In the genomic region with DNA sequence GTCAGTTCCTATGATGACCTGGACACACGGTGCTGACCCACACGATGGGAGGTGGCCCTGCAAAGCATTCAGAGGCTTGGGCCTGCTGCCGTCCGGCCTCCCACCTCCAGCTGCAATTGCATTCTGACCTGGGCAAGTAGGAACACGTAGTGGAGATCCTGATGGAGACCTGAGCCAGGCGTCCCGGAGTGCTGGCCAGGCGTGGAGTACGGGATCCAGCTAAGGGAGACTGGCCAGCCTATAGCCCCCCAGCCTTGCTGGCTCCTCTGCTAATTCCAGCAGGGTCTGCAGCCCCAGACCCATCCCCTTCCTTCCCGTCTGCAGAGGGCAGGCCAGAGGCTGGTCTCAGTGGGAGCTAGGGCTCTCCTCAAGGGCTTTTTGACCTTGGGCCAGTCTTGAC, we compare ENCODE assay signal across 1 cellular context.
TF ChIP-seq lines count a peak whose summit lies in the region.

No MANE protein-coding gene starts in this region.

TF ChIP-seq in GM23338, 12 proteins besides CTCF, POLR2A, EP300 and RAD21 (continued from another document):
- TF ChIP-seq, protein P1, sequence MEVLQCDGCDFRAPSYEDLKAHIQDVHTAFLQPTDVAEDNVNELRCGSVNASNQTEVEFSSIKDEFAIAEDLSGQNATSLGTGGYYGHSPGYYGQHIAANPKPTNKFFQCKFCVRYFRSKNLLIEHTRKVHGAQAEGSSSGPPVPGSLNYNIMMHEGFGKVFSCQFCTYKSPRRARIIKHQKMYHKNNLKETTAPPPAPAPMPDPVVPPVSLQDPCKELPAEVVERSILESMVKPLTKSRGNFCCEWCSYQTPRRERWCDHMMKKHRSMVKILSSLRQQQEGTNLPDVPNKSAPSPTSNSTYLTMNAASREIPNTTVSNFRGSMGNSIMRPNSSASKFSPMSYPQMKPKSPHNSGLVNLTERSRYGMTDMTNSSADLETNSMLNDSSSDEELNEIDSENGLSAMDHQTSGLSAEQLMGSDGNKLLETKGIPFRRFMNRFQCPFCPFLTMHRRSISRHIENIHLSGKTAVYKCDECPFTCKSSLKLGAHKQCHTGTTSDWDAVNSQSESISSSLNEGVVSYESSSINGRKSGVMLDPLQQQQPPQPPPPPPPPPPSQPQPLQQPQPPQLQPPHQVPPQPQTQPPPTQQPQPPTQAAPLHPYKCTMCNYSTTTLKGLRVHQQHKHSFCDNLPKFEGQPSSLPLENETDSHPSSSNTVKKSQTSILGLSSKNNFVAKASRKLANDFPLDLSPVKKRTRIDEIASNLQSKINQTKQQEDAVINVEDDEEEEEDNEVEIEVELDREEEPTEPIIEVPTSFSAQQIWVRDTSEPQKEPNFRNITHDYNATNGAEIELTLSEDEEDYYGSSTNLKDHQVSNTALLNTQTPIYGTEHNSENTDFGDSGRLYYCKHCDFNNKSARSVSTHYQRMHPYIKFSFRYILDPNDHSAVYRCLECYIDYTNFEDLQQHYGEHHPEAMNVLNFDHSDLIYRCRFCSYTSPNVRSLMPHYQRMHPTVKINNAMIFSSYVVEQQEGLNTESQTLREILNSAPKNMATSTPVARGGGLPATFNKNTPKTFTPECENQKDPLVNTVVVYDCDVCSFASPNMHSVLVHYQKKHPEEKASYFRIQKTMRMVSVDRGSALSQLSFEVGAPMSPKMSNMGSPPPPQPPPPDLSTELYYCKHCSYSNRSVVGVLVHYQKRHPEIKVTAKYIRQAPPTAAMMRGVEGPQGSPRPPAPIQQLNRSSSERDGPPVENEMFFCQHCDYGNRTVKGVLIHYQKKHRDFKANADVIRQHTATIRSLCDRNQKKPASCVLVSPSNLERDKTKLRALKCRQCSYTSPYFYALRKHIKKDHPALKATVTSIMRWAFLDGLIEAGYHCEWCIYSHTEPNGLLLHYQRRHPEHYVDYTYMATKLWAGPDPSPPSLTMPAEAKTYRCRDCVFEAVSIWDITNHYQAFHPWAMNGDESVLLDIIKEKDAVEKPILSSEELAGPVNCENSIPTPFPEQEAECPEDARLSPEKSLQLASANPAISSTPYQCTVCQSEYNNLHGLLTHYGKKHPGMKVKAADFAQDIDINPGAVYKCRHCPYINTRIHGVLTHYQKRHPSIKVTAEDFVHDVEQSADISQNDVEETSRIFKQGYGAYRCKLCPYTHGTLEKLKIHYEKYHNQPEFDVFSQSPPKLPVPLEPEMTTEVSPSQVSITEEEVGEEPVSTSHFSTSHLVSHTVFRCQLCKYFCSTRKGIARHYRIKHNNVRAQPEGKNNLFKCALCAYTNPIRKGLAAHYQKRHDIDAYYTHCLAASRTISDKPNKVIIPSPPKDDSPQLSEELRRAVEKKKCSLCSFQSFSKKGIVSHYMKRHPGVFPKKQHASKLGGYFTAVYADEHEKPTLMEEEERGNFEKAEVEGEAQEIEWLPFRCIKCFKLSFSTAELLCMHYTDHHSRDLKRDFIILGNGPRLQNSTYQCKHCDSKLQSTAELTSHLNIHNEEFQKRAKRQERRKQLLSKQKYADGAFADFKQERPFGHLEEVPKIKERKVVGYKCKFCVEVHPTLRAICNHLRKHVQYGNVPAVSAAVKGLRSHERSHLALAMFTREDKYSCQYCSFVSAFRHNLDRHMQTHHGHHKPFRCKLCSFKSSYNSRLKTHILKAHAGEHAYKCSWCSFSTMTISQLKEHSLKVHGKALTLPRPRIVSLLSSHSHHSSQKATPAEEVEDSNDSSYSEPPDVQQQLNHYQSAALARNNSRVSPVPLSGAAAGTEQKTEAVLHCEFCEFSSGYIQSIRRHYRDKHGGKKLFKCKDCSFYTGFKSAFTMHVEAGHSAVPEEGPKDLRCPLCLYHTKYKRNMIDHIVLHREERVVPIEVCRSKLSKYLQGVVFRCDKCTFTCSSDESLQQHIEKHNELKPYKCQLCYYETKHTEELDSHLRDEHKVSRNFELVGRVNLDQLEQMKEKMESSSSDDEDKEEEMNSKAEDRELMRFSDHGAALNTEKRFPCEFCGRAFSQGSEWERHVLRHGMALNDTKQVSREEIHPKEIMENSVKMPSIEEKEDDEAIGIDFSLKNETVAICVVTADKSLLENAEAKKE (CRISPR knock-in tag; IDR thresholded peaks at IDR 0.05): no peak
- TF ChIP-seq EZH2phosphoT487 (IDR thresholded peaks at IDR 0.05; ENCODE audit: unreplicated experiment): no peak
